ENCODE assay signal across 12 cellular contexts in genomic region chr1:24437631-24438396, GRCh38. TPM values are rescaled to one million over a fixed set of nuclear protein-coding genes. Genes with fewer than 3 reads are reported as not detected.
A peak's percentile ranks its signal among the peaks of the same experiment; 100 is the strongest.
DNase-seq lines count a peak whose midpoint lies in the region; ATAC-seq and TF ChIP-seq lines count a peak whose summit lies in the region.
"Had no signal": no experiment of that assay in that cellular context is flagged by ENCODE, and none has a peak within 500 bp of the region (broad histone marks: within the 10 kb centered on the region; RNA-seq: fewer than 3 reads in every experiment).

No MANE protein-coding gene starts in this region.

- no peak overlapping the region for H3K4me3 Mint-ChIP-seq in stimulated activated effector memory CD8-positive, alpha-beta T cell treated with anti-CD3 and anti-CD28 coated beads, Interleukin-12 subunit alpha, Interleukin-12 subunit beta, amount 100 ng/mL, for 72 hours
- H3K4me3 Mint-ChIP-seq: activated T-helper 1 cell treated with anti-CD3 and anti-CD28 coated beads, Interleukin-12 subunit alpha, Interleukin-12 subunit beta, Interleukin-2, Interleukin-4 antibody, amounts not matched to agents 30 ng/mL and 10 ng/mL and 1 ng/mL, durations not matched to agents 14 hours and 24 hours and 36 hours had no signal

- H3K4me3 ChIP-seq in H7 (ENCODE audit: insufficient read depth, low read depth, low read length) (no peak overlapping the region), astrocyte of the spinal cord (ENCODE audit: low read depth, low read length) (no peak overlapping the region)
- H3K4me3 ChIP-seq: psoas muscle had no signal

- H3K4me1 Mint-ChIP-seq in stimulated activated effector memory CD8-positive, alpha-beta T cell treated with anti-CD3 and anti-CD28 coated beads, Interleukin-12 subunit alpha, Interleukin-12 subunit beta, amount 100 ng/mL, for 72 hours: peaks cover 6% of the 10 kb centered on the region

- no peaks in the 10 kb centered on the region for H3K36me3 ChIP-seq in H7 (replicated peaks; ENCODE audit: control insufficient read depth, insufficient read depth, low read length)
- H3K36me3 ChIP-seq: brain microvascular endothelial cell had no signal

- no peak for ATAC-seq in stimulated activated effector memory CD8-positive, alpha-beta T cell treated with anti-CD3 and anti-CD28 coated beads, Interleukin-12 subunit alpha, Interleukin-12 subunit beta, amount 100 ng/mL, for 72 hours
- ATAC-seq in GM18505 (IDR thresholded peaks at IDR 0.05; ENCODE audit: unreplicated experiment): no peak

- H3K9me3 Mint-ChIP-seq in stimulated activated effector memory CD8-positive, alpha-beta T cell treated with anti-CD3 and anti-CD28 coated beads, Interleukin-12 subunit alpha, Interleukin-12 subunit beta, amount 100 ng/mL, for 72 hours: no peaks in the 10 kb centered on the region
- H3K9me3 Mint-ChIP-seq: activated T-helper 1 cell treated with anti-CD3 and anti-CD28 coated beads, Interleukin-12 subunit alpha, Interleukin-12 subunit beta, Interleukin-2, Interleukin-4 antibody, amounts not matched to agents 30 ng/mL and 10 ng/mL and 1 ng/mL, durations not matched to agents 14 hours and 24 hours and 36 hours had no signal

- H3K27ac Mint-ChIP-seq in stimulated activated effector memory CD8-positive, alpha-beta T cell treated with anti-CD3 and anti-CD28 coated beads, Interleukin-12 subunit alpha, Interleukin-12 subunit beta, amount 100 ng/mL, for 72 hours: peak overlapping the region; percentile 20
- H3K27ac Mint-ChIP-seq: activated T-helper 1 cell treated with anti-CD3 and anti-CD28 coated beads, Interleukin-12 subunit alpha, Interleukin-12 subunit beta, Interleukin-2, Interleukin-4 antibody, amounts not matched to agents 30 ng/mL and 10 ng/mL and 1 ng/mL, durations not matched to agents 14 hours and 24 hours and 36 hours had no signal

- in situ Hi-C loops in astrocyte of the spinal cord (cut with HindIII; ENCODE audit: low sequenced_read_pairs) (no loop called here), GM13977 (cut with MboI; ENCODE audit: low pct_unique_long_range_greater_than_20kb, low sequenced_read_pairs, unreplicated experiment) (no loop called here)

- H3K27me3 ChIP-seq in H7 (ENCODE audit: control insufficient read depth, insufficient read depth, low read length): no peaks in the 10 kb centered on the region
- H3K27me3 ChIP-seq: brain microvascular endothelial cell had no signal

- peaks cover 6% of the 10 kb centered on the region for H3K36me3 Mint-ChIP-seq in stimulated activated effector memory CD8-positive, alpha-beta T cell treated with anti-CD3 and anti-CD28 coated beads, Interleukin-12 subunit alpha, Interleukin-12 subunit beta, amount 100 ng/mL, for 72 hours

- peak; percentile 60 for DNase-seq in H7
- peak; percentile 9 for DNase-seq in astrocyte of the spinal cord (ENCODE audit: low read depth, low spot score)
- DNase-seq in globus pallidus (ENCODE audit: low spot score): peak; percentile 34
- DNase-seq in stimulated activated effector memory CD8-positive, alpha-beta T cell treated with anti-CD3 and anti-CD28 coated beads, Interleukin-12 subunit alpha, Interleukin-12 subunit beta, amount 100 ng/mL, for 72 hours (ENCODE audit: low spot score in 2 of 2): no peak
- DNase-seq in NCI-H146 (lab: John Stamatoyannopoulos, UW): no peak
- no peak for DNase-seq in GM13977 (ENCODE audit: low spot score)
- DNase-seq in OCI-M2 (lab: John Stamatoyannopoulos, UW; ENCODE audit: unreplicated experiment): no peak
- DNase-seq: brain microvascular endothelial cell, NCI-H2081 treated with DMSO at 0.1 percent for 48 hours had no signal

- no peak for TF ChIP-seq POLR2A in GM18505 (IDR thresholded peaks at IDR 0.05; ENCODE audit: borderline replicate concordance, extremely low read depth, insufficient read depth, insufficient read length)

- TF ChIP-seq CTCF in astrocyte of the spinal cord (IDR thresholded peaks at IDR 0.05; ENCODE audit: low read depth, low read length) (no peak), GM13977 (IDR thresholded peaks at IDR 0.05; ENCODE audit: extremely low read depth, insufficient read depth, missing control alignments) (no peak)

RNA-seq across cellular contexts. Expression of gene NIPAL3, which starts 22.2 kb away (rescaled TPM):
- 8.9 and 21.9 TPM in 2 replicates for total RNA-seq in H7 (2014; rRNA removed; shearing (Covaris generic))

RNA-seq across cellular contexts. Expression of gene STPG1, which starts 24.2 kb away (rescaled TPM):
- total RNA-seq in H7 (2014; rRNA removed; shearing (Covaris generic)): 13.8 and 18.7 TPM in 2 replicates

Comparison
In these comparisons a context has a peak if more than half of its experiments do, and no peak if none do; other contexts are left out.
1. DNase-seq: peak in H7 (single experiment), astrocyte of the spinal cord (single experiment) and globus pallidus (single experiment); none in stimulated activated effector memory CD8-positive, alpha-beta T cell treated with anti-CD3 and anti-CD28 coated beads, Interleukin-12 subunit alpha, Interleukin-12 subunit beta, amount 100 ng/mL, for 72 hours (0 of 2), NCI-H146 (single experiment), GM13977 (single experiment) and OCI-M2 (single experiment).